ENCODE assay signal across 14 cellular contexts in the genomic region with DNA sequence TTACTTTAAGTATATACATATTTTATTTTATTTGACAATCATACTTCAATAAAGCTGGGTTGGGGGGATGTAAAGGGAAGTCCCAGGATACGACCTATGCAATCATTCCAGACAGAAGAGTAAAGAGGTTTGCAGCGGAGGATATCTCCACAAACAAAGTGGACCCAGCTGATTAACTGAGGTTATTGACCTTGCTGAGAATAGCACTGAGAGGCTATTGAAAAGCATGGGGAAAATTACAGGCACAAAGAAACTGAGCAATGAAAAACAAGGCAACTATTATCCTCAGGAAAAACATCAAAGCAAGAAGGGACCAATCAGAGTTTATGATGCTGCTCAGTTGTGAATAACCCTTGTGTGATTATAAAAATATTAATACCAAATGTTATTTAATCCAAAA. TPM values are rescaled to one million over a fixed set of nuclear protein-coding genes. Genes with fewer than 3 reads are reported as not detected.
DNase-seq lines count a peak whose midpoint lies in the region; ATAC-seq and TF ChIP-seq lines count a peak whose summit lies in the region.
"Had no signal": no experiment of that assay in that cellular context is flagged by ENCODE, and none has a peak within 500 bp of the region (broad histone marks: within the 10 kb centered on the region; RNA-seq: fewer than 3 reads in every experiment).

No MANE protein-coding gene starts in this region.

- TF ChIP-seq POLR2A in body of pancreas (IDR thresholded peaks at IDR 0.05) = no peak

- peaks cover 17% of the 10 kb centered on the region for H3K4me1 Mint-ChIP-seq in activated CD8-positive, alpha-beta memory T cell treated with anti-CD3 and anti-CD28 coated beads, Interleukin-2, amount 10 ng/mL, durations not matched to agents 7 days and 5 days

- peak; percentile 89 for DNase-seq in COLO829 (ENCODE audit: low spot score)
- no peak for DNase-seq in body of pancreas
- no peak for DNase-seq in foreskin keratinocyte
- peak; percentile 14 for DNase-seq in midbrain (lab: John Stamatoyannopoulos, UW)
- no peak for DNase-seq in NCI-H2107 (lab: John Stamatoyannopoulos, UW)
- no peak for DNase-seq in left ventricle myocardium inferior
- DNase-seq in activated CD8-positive, alpha-beta memory T cell treated with anti-CD3 and anti-CD28 coated beads, Interleukin-2, amount 10 ng/mL, durations not matched to agents 7 days and 5 days = no peak
- DNase-seq: 8988T, NCI-H2029 treated with DMSO at 0.1 percent for 48 hours, NCI-H226, Right ventricle myocardium superior had no signal

- no peaks in the 10 kb centered on the region for H3K27me3 Mint-ChIP-seq in activated CD8-positive, alpha-beta memory T cell treated with anti-CD3 and anti-CD28 coated beads, Interleukin-2, amount 10 ng/mL, durations not matched to agents 7 days and 5 days

- peaks cover 2% of the 10 kb centered on the region for H3K9me3 Mint-ChIP-seq in activated CD8-positive, alpha-beta memory T cell treated with anti-CD3 and anti-CD28 coated beads, Interleukin-2, amount 10 ng/mL, durations not matched to agents 7 days and 5 days (ENCODE audit: low read depth)

- no peak for TF ChIP-seq CTCF in body of pancreas (IDR thresholded peaks at IDR 0.05)
- TF ChIP-seq CTCF in foreskin keratinocyte (conservative IDR thresholded peaks at IDR 0.05) = no peak
- TF ChIP-seq CTCF in left ventricle myocardium inferior (IDR thresholded peaks at IDR 0.05; ENCODE audit: borderline replicate concordance) = no peak

- 26 to 44% methylated on average over 2 of the region's 2 CpGs for WGBS in body of pancreas, 2 donors

- no peak overlapping the region for H3K4me3 Mint-ChIP-seq in activated CD8-positive, alpha-beta memory T cell treated with anti-CD3 and anti-CD28 coated beads, Interleukin-2, amount 10 ng/mL, durations not matched to agents 7 days and 5 days

- H3K36me3 Mint-ChIP-seq in activated CD8-positive, alpha-beta memory T cell treated with anti-CD3 and anti-CD28 coated beads, Interleukin-2, amount 10 ng/mL, durations not matched to agents 7 days and 5 days = no peaks in the 10 kb centered on the region

- ATAC-seq in body of pancreas = no peak
- no peak for ATAC-seq in foreskin keratinocyte
- ATAC-seq in activated CD8-positive, alpha-beta memory T cell treated with anti-CD3 and anti-CD28 coated beads, Interleukin-2, amount 10 ng/mL, durations not matched to agents 7 days and 5 days = no peak
- no peak for ATAC-seq in HG02588 (IDR thresholded peaks at IDR 0.05; ENCODE audit: unreplicated experiment)
- ATAC-seq: Panc1 had no signal

- H3K9me3 ChIP-seq in body of pancreas (no peaks in the 10 kb centered on the region), left ventricle myocardium inferior (replicated peaks) (no peaks in the 10 kb centered on the region)

- H3K4me1 ChIP-seq in body of pancreas = peaks cover 72% of the 10 kb centered on the region
- peaks cover 36% of the 10 kb centered on the region for H3K4me1 ChIP-seq in foreskin keratinocyte
- H3K4me1 ChIP-seq in left ventricle myocardium inferior = peaks cover 42% of the 10 kb centered on the region

- CTCF ChIA-PET in activated CD8-positive, alpha-beta memory T cell treated with anti-CD3 and anti-CD28 coated beads, Interleukin-2, amount 10 ng/mL, durations not matched to agents 7 days and 5 days (lab: Charles Lee) = interaction anchor here (0.8 to 1.6 kb wide), 4 partner anchors 9 to 122 kb away, joined by 3 to 4 read pairs (median 4); no protein-coding TSS in a partner anchor

- intact Hi-C loops in body of pancreas (cut with DNase I) = no loop called here
- intact Hi-C loops in left ventricle myocardium inferior (cut with micrococcal nuclease) = no loop called here

- H3K27me3 ChIP-seq in body of pancreas (no peaks in the 10 kb centered on the region), foreskin keratinocyte (no peaks in the 10 kb centered on the region), left ventricle myocardium inferior (ENCODE audit: low read depth) (no peaks in the 10 kb centered on the region)
- H3K27me3 ChIP-seq: BLaER1 treated with 17β-estradiol and CSF1 and Interleukin-3, amounts not matched to agents 10 nM and 100 nM had no signal

- H3K36me3 ChIP-seq in body of pancreas (replicated peaks in 1 of 2; ENCODE audit: insufficient read depth in 1 of 2, low read depth in 2 of 2) (no peaks in the 10 kb centered on the region), left ventricle myocardium inferior (no peaks in the 10 kb centered on the region)

- no peak overlapping the region for H3K27ac Mint-ChIP-seq in activated CD8-positive, alpha-beta memory T cell treated with anti-CD3 and anti-CD28 coated beads, Interleukin-2, amount 10 ng/mL, durations not matched to agents 7 days and 5 days

- H3K4me3 ChIP-seq in body of pancreas (no peak overlapping the region), left ventricle myocardium inferior (no peak overlapping the region)
- H3K4me3 ChIP-seq: BLaER1 treated with 17β-estradiol and CSF1 and Interleukin-3, amounts not matched to agents 10 nM and 100 nM had no signal

- H3K27ac ChIP-seq in body of pancreas (peak overlapping the region in 3 of 4 donors; percentile 70 to 79 (median 73)), foreskin keratinocyte (peak overlapping the region; percentile 100), left ventricle myocardium inferior (replicated peaks) (no peak overlapping the region)

RNA-seq across cellular contexts. Expression of gene SERPINB1, which starts 32.6 kb away (rescaled TPM):
- total RNA-seq in body of pancreas (10 to 100 TPM; 19.1 to 80.4 TPM), foreskin keratinocyte (34.2 TPM in 2 replicates), left ventricle myocardium inferior (23.4 TPM)
- 36.5 and 40.3 TPM in 2 replicates for polyA plus RNA-seq in foreskin keratinocyte
- total RNA-seq in activated CD8-positive, alpha-beta memory T cell treated with anti-CD3 and anti-CD28 coated beads, Interleukin-2, amount 10 ng/mL, durations not matched to agents 7 days and 5 days = 10 to 100 TPM; 55.2 to 65.7 TPM

RNA-seq across cellular contexts. Expression of gene WRNIP1, which starts 43.8 kb away (rescaled TPM):
- total RNA-seq in body of pancreas = 10 to 100 TPM; 61.0 to 62.0 TPM
- 56.7 and 63.0 TPM in 2 replicates for total RNA-seq in foreskin keratinocyte
- polyA plus RNA-seq in foreskin keratinocyte = 48.0 and 54.4 TPM in 2 replicates
- 39.4 TPM for total RNA-seq in left ventricle myocardium inferior
- 10 to 100 TPM; 48.7 to 53.3 TPM for total RNA-seq in activated CD8-positive, alpha-beta memory T cell treated with anti-CD3 and anti-CD28 coated beads, Interleukin-2, amount 10 ng/mL, durations not matched to agents 7 days and 5 days

RNA-seq across cellular contexts. Expression of gene MYLK4, which starts 58.3 kb away (rescaled TPM):
- total RNA-seq in body of pancreas = under 1 TPM; 0.26 to 0.33 TPM
- 0.24 and 0.28 TPM in 2 replicates for total RNA-seq in foreskin keratinocyte
- 0.08 and 0.09 TPM in 2 replicates for polyA plus RNA-seq in foreskin keratinocyte
- 1.2 TPM for total RNA-seq in left ventricle myocardium inferior
- under 1 TPM; 0.18 to 0.23 TPM for total RNA-seq in activated CD8-positive, alpha-beta memory T cell treated with anti-CD3 and anti-CD28 coated beads, Interleukin-2, amount 10 ng/mL, durations not matched to agents 7 days and 5 days

Comparison
In these comparisons a context has a peak if more than half of its experiments do, and no peak if none do; other contexts are left out.
1. DNase-seq: peak in COLO829 (single experiment) and midbrain (single experiment); none in body of pancreas (0 of 4), foreskin keratinocyte (0 of 2), NCI-H2107 (single experiment), left ventricle myocardium inferior (single experiment) and activated CD8-positive, alpha-beta memory T cell treated with anti-CD3 and anti-CD28 coated beads, Interleukin-2, amount 10 ng/mL, durations not matched to agents 7 days and 5 days (single experiment).